Comparison of ENCODE assay signal across 8 cellular contexts in the genomic region with DNA sequence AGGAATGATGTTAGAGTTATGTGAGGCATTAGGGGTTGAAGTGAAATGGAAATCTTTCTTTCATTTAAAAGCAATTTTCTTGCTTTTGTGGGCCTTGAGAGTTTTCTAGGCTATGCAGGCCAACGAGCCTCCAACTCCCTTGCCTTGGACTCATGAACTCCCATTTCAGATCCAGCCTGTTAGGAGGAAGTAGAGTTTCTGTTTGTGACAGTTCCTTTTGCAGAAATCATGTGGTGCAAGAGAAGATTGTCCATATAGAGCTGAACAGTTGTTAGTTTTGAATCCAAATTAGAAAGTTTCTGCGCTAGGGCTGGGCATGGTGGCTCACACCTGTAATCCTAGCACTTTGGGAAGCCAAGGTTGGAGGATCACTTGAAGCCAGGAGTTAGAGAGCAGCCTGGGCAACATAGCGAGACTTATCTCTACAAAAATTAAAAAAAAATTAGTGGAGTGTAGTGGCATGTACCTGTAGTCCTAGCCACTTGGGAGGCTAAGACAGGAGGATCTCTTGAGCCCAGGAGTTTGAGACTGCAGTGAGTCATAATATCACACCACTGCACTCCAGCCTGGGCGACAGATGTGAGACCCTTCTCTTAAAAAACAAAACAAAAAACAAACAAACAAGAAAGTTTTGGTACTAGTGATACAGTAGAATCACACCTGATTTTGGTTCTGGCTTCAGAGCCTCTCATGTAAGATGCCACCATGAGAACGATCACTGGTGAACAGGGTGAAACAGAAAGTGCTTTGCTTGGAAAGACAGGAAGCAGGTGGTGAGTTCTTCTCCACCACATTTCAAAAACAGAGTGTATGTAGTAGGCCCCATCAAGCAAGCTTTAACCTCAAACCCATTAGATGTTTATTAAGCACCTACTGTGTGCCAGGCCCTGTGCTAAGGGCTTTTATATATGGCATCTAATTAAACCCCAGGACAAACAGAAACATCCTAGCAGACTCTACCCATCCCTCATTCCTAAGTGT. TPM values are rescaled to one million over a fixed set of nuclear protein-coding genes. Genes with fewer than 3 reads are reported as not detected.
DNase-seq lines count a peak whose midpoint lies in the region; ATAC-seq and TF ChIP-seq lines count a peak whose summit lies in the region.

No MANE protein-coding gene starts in this region.

- 80 to 86% (median 83%) methylated on average over 5 of the region's 5 CpGs for WGBS in heart left ventricle, 4 donors

- H3K27me3 Mint-ChIP-seq in nephron progenitor cell (ENCODE audit: low read depth, poor library complexity) = no peaks in the 10 kb centered on the region

- no peak for TF ChIP-seq POLR2A in heart left ventricle (IDR thresholded peaks at IDR 0.05)

- H3K9ac ChIP-seq in mucosa of rectum (ENCODE audit: low read depth in 1 of 2, low read length in 2 of 2) = no peak overlapping the region

- H3K27me3 ChIP-seq in mucosa of rectum (ENCODE audit: control insufficient read depth in 2 of 2, insufficient read depth in 2 of 2, low read length in 2 of 2) (no peaks in the 10 kb centered on the region), heart left ventricle (no peaks in the 10 kb centered on the region)

- H3K9me3 ChIP-seq in mucosa of rectum (ENCODE audit: control insufficient read depth in 2 of 2, low read length in 2 of 2) = no peaks in the 10 kb centered on the region
- H3K9me3 ChIP-seq in heart left ventricle = no peaks in the 10 kb centered on the region

- H3K4me3 ChIP-seq in mucosa of rectum (ENCODE audit: low read length in 2 of 2) (no peak overlapping the region), heart left ventricle (no peak overlapping the region)

- intact Hi-C loops in left cardiac atrium (cut with DNase I) = no loop called here
- intact Hi-C loops in heart left ventricle (cut with DNase I) = loop anchor here in 1 of 10 donors (10.0 kb wide), 1 partner anchor 90 kb away; no protein-coding TSS in a partner anchor

- DNase-seq in NOMO-1 treated with DMSO at 0.1 percent for 48 hours (lab: John Stamatoyannopoulos, UW; ENCODE audit: unreplicated experiment) (peak; percentile 86), left cardiac atrium (no peak), nephron progenitor cell (no peak), heart left ventricle (no peak), A172 (ENCODE audit: low spot score) (no peak)

- TF ChIP-seq CTCF in nephron progenitor cell (IDR thresholded peaks at IDR 0.05) = no peak
- no peak for TF ChIP-seq CTCF in heart left ventricle (IDR thresholded peaks at IDR 0.05)

- ATAC-seq in GM18858 (IDR thresholded peaks at IDR 0.05; ENCODE audit: unreplicated experiment) (peak; percentile 78), HG02642 (IDR thresholded peaks at IDR 0.05; ENCODE audit: poor library complexity, unreplicated experiment) (peak; percentile 87), left cardiac atrium (no peak), heart left ventricle (no peak)

- no peaks in the 10 kb centered on the region for H3K36me3 Mint-ChIP-seq in nephron progenitor cell (ENCODE audit: low read depth)

- H3K4me3 Mint-ChIP-seq in nephron progenitor cell = no peak overlapping the region

- H3K4me1 Mint-ChIP-seq in nephron progenitor cell = peaks cover 5% of the 10 kb centered on the region

- peak overlapping the region; percentile 39 to 46 for H3K27ac ChIP-seq in mucosa of rectum (ENCODE audit: low read depth in 2 of 2, low read length in 2 of 2)
- peak overlapping the region in 4 of 12 donors; percentile 9 to 88 (median 38) for H3K27ac ChIP-seq in heart left ventricle

- H3K9me3 Mint-ChIP-seq in nephron progenitor cell = peaks cover 14% of the 10 kb centered on the region

- no peak overlapping the region for H3K27ac Mint-ChIP-seq in nephron progenitor cell

- H3K4me1 ChIP-seq in mucosa of rectum (ENCODE audit: control insufficient read depth in 2 of 2, insufficient read depth in 2 of 2, low read length in 2 of 2) (peaks cover 5 to 8% of the 10 kb centered on the region in 2 donors), heart left ventricle (peaks cover 0 to 37% (median 11%) of the 10 kb centered on the region in 12 donors)

- H3K36me3 ChIP-seq in mucosa of rectum (ENCODE audit: control insufficient read depth in 2 of 2, insufficient read depth in 2 of 2, low read length in 2 of 2) = no peaks in the 10 kb centered on the region
- H3K36me3 ChIP-seq in heart left ventricle = no peaks in the 10 kb centered on the region

RNA-seq across cellular contexts. Expression of a gene that starts 47.5 kb away (rescaled TPM):
- total RNA-seq in left cardiac atrium (10 to 100 TPM; 66.0 to 68.3 TPM), heart left ventricle (10 to 100 TPM; 48.6 to 84.1 (median 68.7) TPM)
- polyA plus RNA-seq in heart left ventricle = 10 to 100 TPM; 12.2 to 20.1 TPM
- 33.3 and 37.8 TPM in 2 replicates for total RNA-seq in A172 (2014; rRNA removed; shearing (Covaris generic))

Comparison
In these comparisons a context has a peak if more than half of its experiments do, and no peak if none do; other contexts are left out.
1. ATAC-seq: peak in GM18858 (single experiment) and HG02642 (single experiment); none in left cardiac atrium (0 of 2) and heart left ventricle (0 of 4).